Comparison of ENCODE assay signal across 8 cellular contexts in the genomic region with DNA sequence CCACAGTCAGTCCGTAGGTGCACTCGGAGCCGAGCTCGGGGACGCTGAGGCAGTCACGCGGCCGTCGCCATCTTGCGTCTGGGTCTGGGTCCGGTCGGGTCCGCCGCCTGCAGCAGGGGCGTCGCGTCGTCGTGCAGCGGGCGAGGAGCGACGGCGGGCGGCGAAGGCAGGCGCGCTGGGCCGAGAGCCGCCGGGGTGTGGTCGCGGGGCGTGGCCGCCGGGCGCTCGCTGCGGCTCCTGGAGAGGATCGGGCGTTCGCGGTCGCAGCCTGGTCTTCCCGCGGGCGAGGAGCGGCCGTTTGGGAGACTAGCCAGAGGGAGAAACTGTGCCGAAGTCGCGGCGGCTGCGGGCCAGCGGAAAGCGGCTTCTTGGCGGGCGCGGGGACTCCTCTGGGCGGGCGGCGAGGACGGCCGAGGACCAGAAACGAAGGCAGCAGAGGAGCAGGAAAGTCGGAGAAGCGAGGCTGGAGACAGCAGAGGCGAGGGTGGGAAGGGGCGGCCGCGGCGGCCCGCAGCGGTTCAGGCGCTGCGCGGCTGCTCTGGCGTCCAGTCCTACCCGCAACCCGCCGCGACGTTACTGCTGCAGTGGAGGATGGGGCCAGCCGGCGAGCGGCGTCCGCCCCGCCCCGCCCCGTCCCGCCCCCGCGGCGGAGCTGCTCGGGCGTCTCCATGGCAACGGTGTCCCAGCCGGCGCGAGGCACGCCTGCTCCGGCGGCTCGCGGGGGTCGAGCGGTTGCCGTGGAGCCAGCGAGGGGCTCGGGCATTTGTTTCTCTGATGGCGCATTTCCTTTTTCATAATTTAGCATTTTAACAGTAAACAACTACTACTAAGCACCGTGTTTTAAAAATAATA. TPM values are rescaled to one million over a fixed set of nuclear protein-coding genes. Genes with fewer than 3 reads are reported as not detected.
DNase-seq lines count a peak whose midpoint lies in the region; ATAC-seq and TF ChIP-seq lines count a peak whose summit lies in the region.

A gene with protein sequence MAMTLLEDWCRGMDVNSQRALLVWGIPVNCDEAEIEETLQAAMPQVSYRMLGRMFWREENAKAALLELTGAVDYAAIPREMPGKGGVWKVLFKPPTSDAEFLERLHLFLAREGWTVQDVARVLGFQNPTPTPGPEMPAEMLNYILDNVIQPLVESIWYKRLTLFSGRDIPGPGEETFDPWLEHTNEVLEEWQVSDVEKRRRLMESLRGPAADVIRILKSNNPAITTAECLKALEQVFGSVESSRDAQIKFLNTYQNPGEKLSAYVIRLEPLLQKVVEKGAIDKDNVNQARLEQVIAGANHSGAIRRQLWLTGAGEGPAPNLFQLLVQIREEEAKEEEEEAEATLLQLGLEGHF (minus strand): TSS at position 581 of the 852 bp plus-strand sequence. CDS start 745 bp downstream, outside the sequence.

- peak; percentile 66 for ATAC-seq in GM19043 (IDR thresholded peaks at IDR 0.05; ENCODE audit: low read depth, unreplicated experiment)
- ATAC-seq in HG03354 (IDR thresholded peaks at IDR 0.05; ENCODE audit: poor library complexity, severe bottlenecking, unreplicated experiment), result peak; percentile 71

- H3K27me3 ChIP-seq in kidney epithelial cell (ENCODE audit: control insufficient read depth, insufficient read depth, low read length), result no peaks in the 10 kb centered on the region

- peaks cover 2% of the 10 kb centered on the region for H3K36me3 ChIP-seq in kidney epithelial cell (ENCODE audit: control insufficient read depth, insufficient read depth, low read length)

- peak within 1 kb of the TSS; percentile 69 for H3K4me3 ChIP-seq in kidney epithelial cell (ENCODE audit: low read depth, low read length)

- no peak for TF ChIP-seq CTCF in kidney epithelial cell (IDR thresholded peaks at IDR 0.05; ENCODE audit: insufficient read depth, low read length, poor library complexity, severe bottlenecking)

- DNase-seq in AG08396 (ENCODE audit: low spot score) (peak; percentile 97), NCI-H446 treated with DMSO at 0.1 percent for 48 hours (lab: John Stamatoyannopoulos, UW) (peak; percentile 62), cerebellum (ENCODE audit: low spot score) (peak; percentile 97), kidney epithelial cell (ENCODE audit: low read depth) (no peak)
- DNase-seq in activated CD4-positive, alpha-beta T cell treated with anti-CD3 and anti-CD28 coated beads for 24 hours (ENCODE audit: low read depth in 2 of 2), result peak; percentile 75 to 83
- DNase-seq in stimulated activated CD4-positive, alpha-beta T cell treated with anti-CD3 and anti-CD28 coated beads, Interleukin-15, amount 100 ng/mL, for 24 hours, result peak; percentile 92

RNA-seq across cellular contexts. Expression of the gene that starts here (rescaled TPM):
- 69.8 TPM for total RNA-seq in cerebellum
- total RNA-seq in kidney epithelial cell, result 31.0 and 31.8 TPM in 2 replicates
